ENCODE assay signal across 2 cellular contexts in the genomic region with DNA sequence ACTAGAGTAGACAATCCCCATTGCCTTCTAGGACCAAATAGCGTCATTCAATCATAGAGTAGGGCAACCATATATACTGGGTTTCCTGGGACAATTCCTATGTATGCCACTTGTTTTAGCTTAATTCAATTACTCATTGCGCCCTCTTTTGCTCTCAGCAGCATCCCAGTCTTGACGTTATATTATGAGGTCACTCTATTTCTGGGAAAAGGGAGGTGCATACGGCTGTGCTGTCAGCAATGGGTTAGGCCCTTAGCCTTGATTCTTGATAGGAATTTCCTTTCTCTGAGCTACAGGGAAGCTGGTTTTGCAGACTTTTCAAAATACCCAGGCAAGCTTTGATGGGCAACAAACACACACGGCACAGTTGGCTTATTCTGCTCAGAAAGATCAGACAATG.
TF ChIP-seq lines count a peak whose summit lies in the region.

No MANE protein-coding gene starts in this region.

TF ChIP-seq in GM23338, 12 proteins besides CTCF, POLR2A, EP300 and RAD21 (continues in another document):
- no peak for TF ChIP-seq ZNF331 (CRISPR knock-in tag; IDR thresholded peaks at IDR 0.05; ENCODE audit: low read depth)
- TF ChIP-seq, protein P1, sequence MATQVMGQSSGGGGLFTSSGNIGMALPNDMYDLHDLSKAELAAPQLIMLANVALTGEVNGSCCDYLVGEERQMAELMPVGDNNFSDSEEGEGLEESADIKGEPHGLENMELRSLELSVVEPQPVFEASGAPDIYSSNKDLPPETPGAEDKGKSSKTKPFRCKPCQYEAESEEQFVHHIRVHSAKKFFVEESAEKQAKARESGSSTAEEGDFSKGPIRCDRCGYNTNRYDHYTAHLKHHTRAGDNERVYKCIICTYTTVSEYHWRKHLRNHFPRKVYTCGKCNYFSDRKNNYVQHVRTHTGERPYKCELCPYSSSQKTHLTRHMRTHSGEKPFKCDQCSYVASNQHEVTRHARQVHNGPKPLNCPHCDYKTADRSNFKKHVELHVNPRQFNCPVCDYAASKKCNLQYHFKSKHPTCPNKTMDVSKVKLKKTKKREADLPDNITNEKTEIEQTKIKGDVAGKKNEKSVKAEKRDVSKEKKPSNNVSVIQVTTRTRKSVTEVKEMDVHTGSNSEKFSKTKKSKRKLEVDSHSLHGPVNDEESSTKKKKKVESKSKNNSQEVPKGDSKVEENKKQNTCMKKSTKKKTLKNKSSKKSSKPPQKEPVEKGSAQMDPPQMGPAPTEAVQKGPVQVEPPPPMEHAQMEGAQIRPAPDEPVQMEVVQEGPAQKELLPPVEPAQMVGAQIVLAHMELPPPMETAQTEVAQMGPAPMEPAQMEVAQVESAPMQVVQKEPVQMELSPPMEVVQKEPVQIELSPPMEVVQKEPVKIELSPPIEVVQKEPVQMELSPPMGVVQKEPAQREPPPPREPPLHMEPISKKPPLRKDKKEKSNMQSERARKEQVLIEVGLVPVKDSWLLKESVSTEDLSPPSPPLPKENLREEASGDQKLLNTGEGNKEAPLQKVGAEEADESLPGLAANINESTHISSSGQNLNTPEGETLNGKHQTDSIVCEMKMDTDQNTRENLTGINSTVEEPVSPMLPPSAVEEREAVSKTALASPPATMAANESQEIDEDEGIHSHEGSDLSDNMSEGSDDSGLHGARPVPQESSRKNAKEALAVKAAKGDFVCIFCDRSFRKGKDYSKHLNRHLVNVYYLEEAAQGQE (IDR thresholded peaks at IDR 0.05; ENCODE audit: unreplicated experiment) = no peak
- TF ChIP-seq STAT1 (IDR thresholded peaks at IDR 0.05; ENCODE audit: unreplicated experiment) = no peak
- TF ChIP-seq CREB1 (CRISPR knock-in tag; IDR thresholded peaks at IDR 0.05; ENCODE audit: low read depth) = no peak
- no peak for TF ChIP-seq EZH2phosphoT487 (IDR thresholded peaks at IDR 0.05; ENCODE audit: unreplicated experiment)
- TF ChIP-seq, protein P2, sequence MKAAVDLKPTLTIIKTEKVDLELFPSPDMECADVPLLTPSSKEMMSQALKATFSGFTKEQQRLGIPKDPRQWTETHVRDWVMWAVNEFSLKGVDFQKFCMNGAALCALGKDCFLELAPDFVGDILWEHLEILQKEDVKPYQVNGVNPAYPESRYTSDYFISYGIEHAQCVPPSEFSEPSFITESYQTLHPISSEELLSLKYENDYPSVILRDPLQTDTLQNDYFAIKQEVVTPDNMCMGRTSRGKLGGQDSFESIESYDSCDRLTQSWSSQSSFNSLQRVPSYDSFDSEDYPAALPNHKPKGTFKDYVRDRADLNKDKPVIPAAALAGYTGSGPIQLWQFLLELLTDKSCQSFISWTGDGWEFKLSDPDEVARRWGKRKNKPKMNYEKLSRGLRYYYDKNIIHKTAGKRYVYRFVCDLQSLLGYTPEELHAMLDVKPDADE (IDR thresholded peaks at IDR 0.05) = no peak
- no peak for TF ChIP-seq EZH2 (IDR thresholded peaks at IDR 0.05; ENCODE audit: low read depth, unreplicated experiment)
- TF ChIP-seq NANOG (IDR thresholded peaks at IDR 0.05; ENCODE audit: borderline replicate concordance) = no peak
- TF ChIP-seq, protein P3, sequence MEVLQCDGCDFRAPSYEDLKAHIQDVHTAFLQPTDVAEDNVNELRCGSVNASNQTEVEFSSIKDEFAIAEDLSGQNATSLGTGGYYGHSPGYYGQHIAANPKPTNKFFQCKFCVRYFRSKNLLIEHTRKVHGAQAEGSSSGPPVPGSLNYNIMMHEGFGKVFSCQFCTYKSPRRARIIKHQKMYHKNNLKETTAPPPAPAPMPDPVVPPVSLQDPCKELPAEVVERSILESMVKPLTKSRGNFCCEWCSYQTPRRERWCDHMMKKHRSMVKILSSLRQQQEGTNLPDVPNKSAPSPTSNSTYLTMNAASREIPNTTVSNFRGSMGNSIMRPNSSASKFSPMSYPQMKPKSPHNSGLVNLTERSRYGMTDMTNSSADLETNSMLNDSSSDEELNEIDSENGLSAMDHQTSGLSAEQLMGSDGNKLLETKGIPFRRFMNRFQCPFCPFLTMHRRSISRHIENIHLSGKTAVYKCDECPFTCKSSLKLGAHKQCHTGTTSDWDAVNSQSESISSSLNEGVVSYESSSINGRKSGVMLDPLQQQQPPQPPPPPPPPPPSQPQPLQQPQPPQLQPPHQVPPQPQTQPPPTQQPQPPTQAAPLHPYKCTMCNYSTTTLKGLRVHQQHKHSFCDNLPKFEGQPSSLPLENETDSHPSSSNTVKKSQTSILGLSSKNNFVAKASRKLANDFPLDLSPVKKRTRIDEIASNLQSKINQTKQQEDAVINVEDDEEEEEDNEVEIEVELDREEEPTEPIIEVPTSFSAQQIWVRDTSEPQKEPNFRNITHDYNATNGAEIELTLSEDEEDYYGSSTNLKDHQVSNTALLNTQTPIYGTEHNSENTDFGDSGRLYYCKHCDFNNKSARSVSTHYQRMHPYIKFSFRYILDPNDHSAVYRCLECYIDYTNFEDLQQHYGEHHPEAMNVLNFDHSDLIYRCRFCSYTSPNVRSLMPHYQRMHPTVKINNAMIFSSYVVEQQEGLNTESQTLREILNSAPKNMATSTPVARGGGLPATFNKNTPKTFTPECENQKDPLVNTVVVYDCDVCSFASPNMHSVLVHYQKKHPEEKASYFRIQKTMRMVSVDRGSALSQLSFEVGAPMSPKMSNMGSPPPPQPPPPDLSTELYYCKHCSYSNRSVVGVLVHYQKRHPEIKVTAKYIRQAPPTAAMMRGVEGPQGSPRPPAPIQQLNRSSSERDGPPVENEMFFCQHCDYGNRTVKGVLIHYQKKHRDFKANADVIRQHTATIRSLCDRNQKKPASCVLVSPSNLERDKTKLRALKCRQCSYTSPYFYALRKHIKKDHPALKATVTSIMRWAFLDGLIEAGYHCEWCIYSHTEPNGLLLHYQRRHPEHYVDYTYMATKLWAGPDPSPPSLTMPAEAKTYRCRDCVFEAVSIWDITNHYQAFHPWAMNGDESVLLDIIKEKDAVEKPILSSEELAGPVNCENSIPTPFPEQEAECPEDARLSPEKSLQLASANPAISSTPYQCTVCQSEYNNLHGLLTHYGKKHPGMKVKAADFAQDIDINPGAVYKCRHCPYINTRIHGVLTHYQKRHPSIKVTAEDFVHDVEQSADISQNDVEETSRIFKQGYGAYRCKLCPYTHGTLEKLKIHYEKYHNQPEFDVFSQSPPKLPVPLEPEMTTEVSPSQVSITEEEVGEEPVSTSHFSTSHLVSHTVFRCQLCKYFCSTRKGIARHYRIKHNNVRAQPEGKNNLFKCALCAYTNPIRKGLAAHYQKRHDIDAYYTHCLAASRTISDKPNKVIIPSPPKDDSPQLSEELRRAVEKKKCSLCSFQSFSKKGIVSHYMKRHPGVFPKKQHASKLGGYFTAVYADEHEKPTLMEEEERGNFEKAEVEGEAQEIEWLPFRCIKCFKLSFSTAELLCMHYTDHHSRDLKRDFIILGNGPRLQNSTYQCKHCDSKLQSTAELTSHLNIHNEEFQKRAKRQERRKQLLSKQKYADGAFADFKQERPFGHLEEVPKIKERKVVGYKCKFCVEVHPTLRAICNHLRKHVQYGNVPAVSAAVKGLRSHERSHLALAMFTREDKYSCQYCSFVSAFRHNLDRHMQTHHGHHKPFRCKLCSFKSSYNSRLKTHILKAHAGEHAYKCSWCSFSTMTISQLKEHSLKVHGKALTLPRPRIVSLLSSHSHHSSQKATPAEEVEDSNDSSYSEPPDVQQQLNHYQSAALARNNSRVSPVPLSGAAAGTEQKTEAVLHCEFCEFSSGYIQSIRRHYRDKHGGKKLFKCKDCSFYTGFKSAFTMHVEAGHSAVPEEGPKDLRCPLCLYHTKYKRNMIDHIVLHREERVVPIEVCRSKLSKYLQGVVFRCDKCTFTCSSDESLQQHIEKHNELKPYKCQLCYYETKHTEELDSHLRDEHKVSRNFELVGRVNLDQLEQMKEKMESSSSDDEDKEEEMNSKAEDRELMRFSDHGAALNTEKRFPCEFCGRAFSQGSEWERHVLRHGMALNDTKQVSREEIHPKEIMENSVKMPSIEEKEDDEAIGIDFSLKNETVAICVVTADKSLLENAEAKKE (CRISPR knock-in tag; IDR thresholded peaks at IDR 0.05) = no peak
- no peak for TF ChIP-seq ZNF114 (CRISPR knock-in tag; IDR thresholded peaks at IDR 0.05)

TF ChIP-seq in H1, 55 proteins besides CTCF, POLR2A, EP300 and RAD21:
- TF ChIP-seq JUND (IDR thresholded peaks at IDR 0.05; ENCODE audit: low read length) = no peak
- TF ChIP-seq YY1 (IDR thresholded peaks at IDR 0.05; ENCODE audit: low read depth, low read length) = no peak
